In genomic region chr11:132048040-132048439, GRCh38 we compare ENCODE assay signal across 22 cellular contexts.
DNase-seq lines count a peak whose midpoint lies in the region; ATAC-seq, FAIRE-seq and TF ChIP-seq lines count a peak whose summit lies in the region.
"Had no signal": no experiment of that assay in that cellular context is flagged by ENCODE, and none has a peak within 500 bp of the region (broad histone marks: within the 10 kb centered on the region; RNA-seq: fewer than 3 reads in every experiment).

No MANE protein-coding gene starts in this region.

- peak overlapping the region; percentile 73 for H3K27ac Mint-ChIP-seq in astrocyte (ENCODE audit: unreplicated experiment)
- no peak overlapping the region for H3K27ac Mint-ChIP-seq in stimulated activated naive B cell treated with anti-CD40 and anti-IgM and Interleukin-4, amounts not matched to agents 10 μg/mL and 1 μg/mL and 100 μg/mL, for 72 hours
- H3K27ac Mint-ChIP-seq in endothelial cell (ENCODE audit: unreplicated experiment) = no peak overlapping the region
- H3K27ac Mint-ChIP-seq: CD8-positive, alpha-beta memory T cell; IgD-negative memory B cell had no signal

- H3K9ac ChIP-seq in astrocyte (ENCODE audit: low read length) = no peak overlapping the region
- H3K9ac ChIP-seq: KMS-11 had no signal

- H3K27ac ChIP-seq in astrocyte (ENCODE audit: low read depth, low read length) = no peak overlapping the region
- H3K27ac ChIP-seq: A549, KMS-11 had no signal

- DNase-seq in COLO829 (ENCODE audit: low spot score) = peak; percentile 84
- no peak for DNase-seq in astrocyte (ENCODE audit: low read depth)
- peak; percentile 21 for DNase-seq in midbrain (lab: John Stamatoyannopoulos, UW)
- DNase-seq in sciatic nerve (ENCODE audit: low spot score) = no peak
- DNase-seq in stimulated activated naive B cell treated with anti-CD40 and anti-IgM and Interleukin-4, amounts not matched to agents 10 μg/mL and 1 μg/mL and 100 μg/mL, for 72 hours = no peak
- no peak for DNase-seq in endothelial cell (ENCODE audit: low spot score)
- DNase-seq: Calu3; CD8-positive, alpha-beta memory T cell; DND-41; NCI-H1048; NCI-H1417; NCI-H1694; NCI-H2081; NCI-H524; RPMI8226; SHP77 had no signal

- ATAC-seq in sciatic nerve (peak; percentile 76), GM19463 (IDR thresholded peaks at IDR 0.05; ENCODE audit: unreplicated experiment) (no peak)
- no peak for ATAC-seq in stimulated activated naive B cell treated with anti-CD40 and anti-IgM and Interleukin-4, amounts not matched to agents 10 μg/mL and 1 μg/mL and 100 μg/mL, for 72 hours (replicated peaks)
- ATAC-seq: A549 had no signal

- H3K36me3 ChIP-seq in astrocyte (ENCODE audit: insufficient read depth, low read length) = no peaks in the 10 kb centered on the region

- H3K4me1 Mint-ChIP-seq in astrocyte (ENCODE audit: low read depth, unreplicated experiment) = peaks cover 60% of the 10 kb centered on the region
- no peaks in the 10 kb centered on the region for H3K4me1 Mint-ChIP-seq in stimulated activated naive B cell treated with anti-CD40 and anti-IgM and Interleukin-4, amounts not matched to agents 10 μg/mL and 1 μg/mL and 100 μg/mL, for 72 hours
- H3K4me1 Mint-ChIP-seq in endothelial cell (ENCODE audit: unreplicated experiment) = peaks cover 13% of the 10 kb centered on the region
- H3K4me1 Mint-ChIP-seq: CD8-positive, alpha-beta memory T cell; IgD-negative memory B cell had no signal

- intact Hi-C loops in sciatic nerve (cut with DNase I) = loop anchor here (5.0 kb wide), 1 partner anchor 1899 kb away; no protein-coding TSS in a partner anchor

- no peaks in the 10 kb centered on the region for H4K20me1 ChIP-seq in astrocyte (ENCODE audit: insufficient read depth, low read length)

- no peaks in the 10 kb centered on the region for H3K9me3 Mint-ChIP-seq in astrocyte (ENCODE audit: unreplicated experiment)
- no peaks in the 10 kb centered on the region for H3K9me3 Mint-ChIP-seq in stimulated activated naive B cell treated with anti-CD40 and anti-IgM and Interleukin-4, amounts not matched to agents 10 μg/mL and 1 μg/mL and 100 μg/mL, for 72 hours
- no peaks in the 10 kb centered on the region for H3K9me3 Mint-ChIP-seq in endothelial cell (ENCODE audit: unreplicated experiment)

- H3K9me3 ChIP-seq in astrocyte (ENCODE audit: insufficient read depth, low read depth, low read length) = no peaks in the 10 kb centered on the region
- H3K9me3 ChIP-seq: A549 had no signal

- H3K4me3 Mint-ChIP-seq in astrocyte (ENCODE audit: unreplicated experiment) (no peak overlapping the region), endothelial cell (ENCODE audit: unreplicated experiment) (no peak overlapping the region)
- no peak overlapping the region for H3K4me3 Mint-ChIP-seq in stimulated activated naive B cell treated with anti-CD40 and anti-IgM and Interleukin-4, amounts not matched to agents 10 μg/mL and 1 μg/mL and 100 μg/mL, for 72 hours
- H3K4me3 Mint-ChIP-seq: CD8-positive, alpha-beta memory T cell; IgD-negative memory B cell had no signal

- peaks cover 35% of the 10 kb centered on the region for H3K4me1 ChIP-seq in astrocyte (ENCODE audit: insufficient read depth, low read length)
- H3K4me1 ChIP-seq: A549 had no signal

- TF ChIP-seq CTCF in astrocyte (IDR thresholded peaks at IDR 0.05; ENCODE audit: insufficient read depth, low read depth, low read length) = no peak
- no peak for TF ChIP-seq CTCF in endothelial cell (IDR thresholded peaks at IDR 0.05; ENCODE audit: unreplicated experiment)

- peaks cover 95% of the 10 kb centered on the region for H3K79me2 ChIP-seq in astrocyte (ENCODE audit: insufficient read depth, low read length)

- H3K27me3 ChIP-seq in astrocyte (ENCODE audit: insufficient read depth, low read length) = no peaks in the 10 kb centered on the region

- FAIRE-seq in astrocyte (lab: Jason Lieb, UNC) = no peak
- FAIRE-seq: A549, GM12892, GM19239 had no signal

- H3K27me3 Mint-ChIP-seq in astrocyte (ENCODE audit: low read depth, unreplicated experiment) (no peaks in the 10 kb centered on the region), endothelial cell (ENCODE audit: unreplicated experiment) (peaks cover 5% of the 10 kb centered on the region)
- H3K27me3 Mint-ChIP-seq in stimulated activated naive B cell treated with anti-CD40 and anti-IgM and Interleukin-4, amounts not matched to agents 10 μg/mL and 1 μg/mL and 100 μg/mL, for 72 hours = no peaks in the 10 kb centered on the region
- H3K27me3 Mint-ChIP-seq: IgD-negative memory B cell had no signal

- H3K36me3 Mint-ChIP-seq in astrocyte (ENCODE audit: low read depth, unreplicated experiment) (peaks cover 7% of the 10 kb centered on the region), endothelial cell (ENCODE audit: low read depth, unreplicated experiment) (no peaks in the 10 kb centered on the region)
- H3K36me3 Mint-ChIP-seq in stimulated activated naive B cell treated with anti-CD40 and anti-IgM and Interleukin-4, amounts not matched to agents 10 μg/mL and 1 μg/mL and 100 μg/mL, for 72 hours = no peaks in the 10 kb centered on the region
- H3K36me3 Mint-ChIP-seq: CD8-positive, alpha-beta memory T cell; IgD-negative memory B cell had no signal

- no peak overlapping the region for H3K4me3 ChIP-seq in astrocyte (ENCODE audit: insufficient read depth, low read depth, low read length)
- H3K4me3 ChIP-seq: A549 had no signal

- H3K4me2 ChIP-seq in astrocyte (ENCODE audit: low read length) = no peak overlapping the region
- H3K4me2 ChIP-seq: A549, KMS-11 had no signal

- H2AFZ ChIP-seq in astrocyte (ENCODE audit: low read depth, low read length) = no peak overlapping the region

Comparison
In these comparisons a context has a peak if more than half of its experiments do, and no peak if none do; other contexts are left out.
1. DNase-seq: peak in COLO829 (single experiment) and midbrain (single experiment); none in astrocyte (single experiment), sciatic nerve (single experiment), stimulated activated naive B cell treated with anti-CD40 and anti-IgM and Interleukin-4, amounts not matched to agents 10 μg/mL and 1 μg/mL and 100 μg/mL, for 72 hours (single experiment) and endothelial cell (single experiment).